8 cellular contexts compared by ENCODE assay signal in genomic region chr6:113994934-113995342, GRCh38. TPM values are rescaled to one million over a fixed set of nuclear protein-coding genes. Genes with fewer than 3 reads are reported as not detected.
A peak's percentile ranks its signal among the peaks of the same experiment; 100 is the strongest.
DNase-seq lines count a peak whose midpoint lies in the region; ATAC-seq and TF ChIP-seq lines count a peak whose summit lies in the region.

No MANE protein-coding gene starts in this region.

- DNase-seq in COLO668 (lab: John Stamatoyannopoulos, UW; ENCODE audit: unreplicated experiment) (peak; percentile 23), NCI-H2029 (lab: John Stamatoyannopoulos, UW) (peak; percentile 92), erythroblast (lab: John Stamatoyannopoulos, UW) (peak; percentile 31 to 48), nephron progenitor cell (peak; percentile 42), mucosa of gallbladder (ENCODE audit: low spot score) (no peak)
- DNase-seq in T-helper 2 cell treated with Interferon-gamma antibody and Interleukin-4, amounts not matched to agents 5 μg/mL and 100 μg/mL, for 36 hours (ENCODE audit: low spot score), result peak; percentile 21

- no peak for TF ChIP-seq POLR2A in erythroblast (IDR thresholded peaks at IDR 0.05; ENCODE audit: low read length)

- H3K36me3 Mint-ChIP-seq in T-helper 2 cell treated with Interferon-gamma antibody and Interleukin-4, amounts not matched to agents 5 μg/mL and 100 μg/mL, for 36 hours (ENCODE audit: low read depth), result no peaks in the 10 kb centered on the region
- peaks cover 9% of the 10 kb centered on the region for H3K36me3 Mint-ChIP-seq in nephron progenitor cell (ENCODE audit: low read depth)

- no peaks in the 10 kb centered on the region for H3K9me3 Mint-ChIP-seq in T-helper 2 cell treated with Interferon-gamma antibody and Interleukin-4, amounts not matched to agents 5 μg/mL and 100 μg/mL, for 36 hours
- peaks cover 19% of the 10 kb centered on the region for H3K9me3 Mint-ChIP-seq in nephron progenitor cell

- no peak overlapping the region for H3K27ac Mint-ChIP-seq in T-helper 2 cell treated with Interferon-gamma antibody and Interleukin-4, amounts not matched to agents 5 μg/mL and 100 μg/mL, for 36 hours
- H3K27ac Mint-ChIP-seq in nephron progenitor cell, result no peak overlapping the region

- peak; percentile 99 for ATAC-seq in GM18868 (IDR thresholded peaks at IDR 0.05; ENCODE audit: unreplicated experiment)
- ATAC-seq in HG03039 (IDR thresholded peaks at IDR 0.05; ENCODE audit: unreplicated experiment), result peak; percentile 98

- peak; percentile 58 for TF ChIP-seq CTCF in nephron progenitor cell (IDR thresholded peaks at IDR 0.05)

- H3K4me1 Mint-ChIP-seq in T-helper 2 cell treated with Interferon-gamma antibody and Interleukin-4, amounts not matched to agents 5 μg/mL and 100 μg/mL, for 36 hours (ENCODE audit: low read depth), result peaks cover 4% of the 10 kb centered on the region
- peaks cover 17% of the 10 kb centered on the region for H3K4me1 Mint-ChIP-seq in nephron progenitor cell

- peaks cover 22% of the 10 kb centered on the region for H3K27me3 Mint-ChIP-seq in T-helper 2 cell treated with Interferon-gamma antibody and Interleukin-4, amounts not matched to agents 5 μg/mL and 100 μg/mL, for 36 hours (ENCODE audit: low read depth)
- peaks cover 5% of the 10 kb centered on the region for H3K27me3 Mint-ChIP-seq in nephron progenitor cell (ENCODE audit: low read depth, poor library complexity)

- H3K4me3 Mint-ChIP-seq in T-helper 2 cell treated with Interferon-gamma antibody and Interleukin-4, amounts not matched to agents 5 μg/mL and 100 μg/mL, for 36 hours, result no peak overlapping the region
- H3K4me3 Mint-ChIP-seq in nephron progenitor cell, result no peak overlapping the region

RNA-seq across cellular contexts. Expression of gene HDAC2, which starts 24.0 kb away (rescaled TPM):
- total RNA-seq in mucosa of gallbladder, result 64.5 TPM
